In genomic region chr1:170321113-170321512, GRCh38 we compare ENCODE assay signal across 19 cellular contexts.
DNase-seq lines count a peak whose midpoint lies in the region; ATAC-seq and TF ChIP-seq lines count a peak whose summit lies in the region.
"Had no signal": no experiment of that assay in that cellular context is flagged by ENCODE, and none has a peak within 500 bp of the region (broad histone marks: within the 10 kb centered on the region; RNA-seq: fewer than 3 reads in every experiment).

No MANE protein-coding gene starts in this region.

- ATAC-seq in GM19467 (IDR thresholded peaks at IDR 0.05; ENCODE audit: unreplicated experiment) (no peak), GM18511 (IDR thresholded peaks at IDR 0.05; ENCODE audit: unreplicated experiment) (no peak), GM21723 (IDR thresholded peaks at IDR 0.05; ENCODE audit: unreplicated experiment) (no peak)

- H3K9me3 ChIP-seq in smooth muscle cell (replicated peaks; ENCODE audit: low read depth), result no peaks in the 10 kb centered on the region
- H3K9me3 ChIP-seq: HAP-1, SJSA1 had no signal

- peak overlapping the region; percentile 32 for H3K27ac ChIP-seq in smooth muscle cell (ENCODE audit: low read depth)
- H3K27ac ChIP-seq: SJSA1 had no signal

- H4K20me1 ChIP-seq in smooth muscle cell (ENCODE audit: low read depth), result no peaks in the 10 kb centered on the region

- H3K79me2 ChIP-seq in smooth muscle cell (ENCODE audit: low read depth), result no peaks in the 10 kb centered on the region

- no peaks in the 10 kb centered on the region for H3K36me3 ChIP-seq in smooth muscle cell (ENCODE audit: low read depth)
- H3K36me3 ChIP-seq: HAP-1, SJSA1 had no signal

- TF ChIP-seq CTCF in astrocyte of the cerebellum (IDR thresholded peaks at IDR 0.05; ENCODE audit: low read depth, low read length, missing control alignments) (no peak), smooth muscle cell (IDR thresholded peaks at IDR 0.05; ENCODE audit: borderline replicate concordance, insufficient read depth, poor library complexity, severe bottlenecking) (no peak)

- WGBS in smooth muscle cell (ENCODE audit: low lambda C conversion rate), result 45% methylated on average over 6 of the region's 6 CpGs

- H3K27me3 ChIP-seq in smooth muscle cell (ENCODE audit: low read depth), result no peaks in the 10 kb centered on the region
- H3K27me3 ChIP-seq: SJSA1 had no signal

- peak; percentile 8 for DNase-seq in HT1080 (ENCODE audit: low read depth)
- DNase-seq in astrocyte of the cerebellum (ENCODE audit: low read depth), result peak; percentile 28
- peak; percentile 41 for DNase-seq in glomerular visceral epithelial cell (ENCODE audit: extremely low spot score)
- no peak for DNase-seq in smooth muscle cell (lab: John Stamatoyannopoulos, UW; ENCODE audit: unreplicated experiment)
- DNase-seq in HPDE6-E6E7 (ENCODE audit: extremely low spot score), result no peak
- DNase-seq: C1 segment of cervical spinal cord; COR-L47; DMS53; GF-D8; NCI-H1436; NCI-H2081 treated with DMSO at 0.1 percent for 48 hours; NCI-H526; NK-92 treated with Interleukin-12 subunit alpha and Interleukin-12 subunit beta, amount 100 ng/mL, for 24 hours; OCI-M1 had no signal

- no peaks in the 10 kb centered on the region for H3K4me1 ChIP-seq in smooth muscle cell (ENCODE audit: low read depth)
- H3K4me1 ChIP-seq: HAP-1, SJSA1 had no signal

- H3F3A ChIP-seq in smooth muscle cell (ENCODE audit: low read depth), result no peaks in the 10 kb centered on the region

- no peak overlapping the region for H3K4me2 ChIP-seq in smooth muscle cell

- no peak overlapping the region for H3K4me3 ChIP-seq in astrocyte of the cerebellum (ENCODE audit: low read depth, low read length)
- H3K4me3 ChIP-seq in smooth muscle cell, result no peak overlapping the region
- H3K4me3 ChIP-seq: HAP-1, SJSA1 had no signal

- H3K9ac ChIP-seq in smooth muscle cell (ENCODE audit: low read depth), result no peak overlapping the region

- H2AFZ ChIP-seq in smooth muscle cell (ENCODE audit: low read depth), result no peak overlapping the region

- in situ Hi-C loops in astrocyte of the cerebellum (cut with HindIII; ENCODE audit: low sequenced_read_pairs), result no loop called here

Comparison
In these comparisons a context has a peak if more than half of its experiments do, and no peak if none do; other contexts are left out.
1. DNase-seq: peak in HT1080 (single experiment), astrocyte of the cerebellum (single experiment) and glomerular visceral epithelial cell (single experiment); none in smooth muscle cell (single experiment) and HPDE6-E6E7 (single experiment).